Comparison of ENCODE assay signal across 20 cellular contexts in genomic region chr10:106082865-106083264, GRCh38.
"Had no signal": no experiment of that assay in that cellular context is flagged by ENCODE, and none has a peak within 500 bp of the region (broad histone marks: within the 10 kb centered on the region; RNA-seq: fewer than 3 reads in every experiment).

No MANE protein-coding gene starts in this region.

- H3K4me3 ChIP-seq: colonic mucosa, hepatocyte, lung, suprapubic skin, transverse colon, uterus had no signal

- H3K4me3 Mint-ChIP-seq: stimulated activated naive CD8-positive, alpha-beta T cell treated with anti-CD3 and anti-CD28 coated beads, Interleukin-15, Interleukin-2, amounts not matched to agents 100 ng/mL and 50 ng/mL, for 24 hours; T-helper 17 cell had no signal

- DNase-seq: activated CD4-positive, alpha-beta T cell treated with anti-CD3 and anti-CD28 coated beads for 1 hour; activated gamma-delta T cell; amygdala; central memory CD4-positive, alpha-beta T cell; colonic mucosa; foreskin keratinocyte; midbrain; occipital lobe; posterior cingulate gyrus; retina; stimulated activated CD4-positive, alpha-beta T cell treated with anti-CD3 and anti-CD28 coated beads, Interleukin-2, amount 100 ng/mL, for 24 hours; T-helper 17 cell; transverse colon; uterus; WERI-Rb-1 had no signal

- H3K4me1 ChIP-seq: colonic mucosa, foreskin keratinocyte, suprapubic skin, transverse colon, uterus had no signal

- ATAC-seq: activated naive CD4-positive, alpha-beta T cell treated with anti-CD3 and anti-CD28 coated beads, Interleukin-2, amount 50 U/mL, for 72 hours; foreskin keratinocyte; T-helper 17 cell had no signal

- H3K9me3 Mint-ChIP-seq: stimulated activated naive CD8-positive, alpha-beta T cell treated with anti-CD3 and anti-CD28 coated beads, Interleukin-15, Interleukin-2, amounts not matched to agents 100 ng/mL and 50 ng/mL, for 24 hours had no signal

- H3K27me3 Mint-ChIP-seq: stimulated activated naive CD8-positive, alpha-beta T cell treated with anti-CD3 and anti-CD28 coated beads, Interleukin-15, Interleukin-2, amounts not matched to agents 100 ng/mL and 50 ng/mL, for 24 hours; T-helper 17 cell had no signal

- H3K9me3 ChIP-seq: colonic mucosa, suprapubic skin, transverse colon, uterus had no signal

- H3K27me3 ChIP-seq: colonic mucosa, foreskin keratinocyte, hepatocyte, suprapubic skin, transverse colon, uterus had no signal

- H3K27ac Mint-ChIP-seq: activated naive CD4-positive, alpha-beta T cell treated with anti-CD3 and anti-CD28 coated beads, Interleukin-2, amount 50 U/mL, for 72 hours; stimulated activated naive CD8-positive, alpha-beta T cell treated with anti-CD3 and anti-CD28 coated beads, Interleukin-15, Interleukin-2, amounts not matched to agents 100 ng/mL and 50 ng/mL, for 24 hours; T-helper 17 cell had no signal

- H3K36me3 Mint-ChIP-seq: activated naive CD4-positive, alpha-beta T cell treated with anti-CD3 and anti-CD28 coated beads, Interleukin-2, amount 50 U/mL, for 72 hours had no signal

- H3K4me1 Mint-ChIP-seq: T-helper 17 cell had no signal

- H3K36me3 ChIP-seq: colonic mucosa, suprapubic skin, transverse colon, uterus, WERI-Rb-1 had no signal

- H3K27ac ChIP-seq: colonic mucosa, foreskin keratinocyte, hepatocyte, suprapubic skin, transverse colon, uterus, WERI-Rb-1 had no signal
